ENCODE assay signal across 21 cellular contexts in genomic region chr9:90074319-90074962, GRCh38.
A peak's percentile ranks its signal among the peaks of the same experiment; 100 is the strongest.
DNase-seq lines count a peak whose midpoint lies in the region; ATAC-seq and TF ChIP-seq lines count a peak whose summit lies in the region.
"Had no signal": no experiment of that assay in that cellular context is flagged by ENCODE, and none has a peak within 500 bp of the region (broad histone marks: within the 10 kb centered on the region; RNA-seq: fewer than 3 reads in every experiment).

No MANE protein-coding gene starts in this region.

- H3K9me3 ChIP-seq in neural cell (ENCODE audit: low read length), result no peaks in the 10 kb centered on the region
- H3K9me3 ChIP-seq: BLaER1 had no signal

- H3K4me3 ChIP-seq in neural cell (ENCODE audit: low read length), result peak overlapping the region; percentile 46
- H3K4me3 ChIP-seq: BLaER1 had no signal

- DNase-seq in NCI-H2227 treated with DMSO at 0.1 percent for 48 hours (lab: John Stamatoyannopoulos, UW), result peak; percentile 3
- no peak for DNase-seq in NCI-H2227 (lab: John Stamatoyannopoulos, UW; ENCODE audit: unreplicated experiment)
- DNase-seq in CD1c-positive myeloid dendritic cell (ENCODE audit: extremely low spot score), result peak; percentile 29
- no peak for DNase-seq in dermis blood vessel endothelial cell
- DNase-seq in NCI-H345 treated with DMSO at 0.1 percent for 48 hours (lab: John Stamatoyannopoulos, UW; ENCODE audit: unreplicated experiment), result no peak
- DNase-seq: 8988T; CD8-positive, alpha-beta memory T cell; COR-L47; DMS 273 treated with DMSO at 0.1 percent for 48 hours; DMS53; DND-41; GOT3; H7; HFFc6; IMR-90 had no signal

- H3K36me3 ChIP-seq in neural cell (ENCODE audit: insufficient read depth, low read length), result no peaks in the 10 kb centered on the region
- H3K36me3 ChIP-seq: BLaER1 had no signal

- peak overlapping the region; percentile 91 for H3K27ac ChIP-seq in neural cell (ENCODE audit: low read length)
- H3K27ac ChIP-seq: BLaER1 had no signal

- no peaks in the 10 kb centered on the region for H3K9me3 Mint-ChIP-seq in activated T-helper 17 cell treated with anti-CD3 and anti-CD28 coated beads, Interleukin-2, amount 50 U/mL, for 72 hours

- TF ChIP-seq EP300 in neural cell (conservative IDR thresholded peaks at IDR 0.05; ENCODE audit: poor library complexity, severe bottlenecking), result peak; percentile 59

- peaks cover 49% of the 10 kb centered on the region for H3K27me3 Mint-ChIP-seq in activated T-helper 17 cell treated with anti-CD3 and anti-CD28 coated beads, Interleukin-2, amount 50 U/mL, for 72 hours

- no peaks in the 10 kb centered on the region for H3K27me3 ChIP-seq in neural cell (ENCODE audit: insufficient read depth, low read depth, low read length)
- H3K27me3 ChIP-seq: BLaER1 had no signal

- peak overlapping the region; percentile 41 for H3K4me2 ChIP-seq in neural cell (ENCODE audit: low read length)
- H3K4me2 ChIP-seq: BLaER1 had no signal

- peak overlapping the region; percentile 48 for H3K9ac ChIP-seq in neural cell (ENCODE audit: low read length)
- H3K9ac ChIP-seq: BLaER1 had no signal

- H3K4me1 Mint-ChIP-seq in activated T-helper 17 cell treated with anti-CD3 and anti-CD28 coated beads, Interleukin-2, amount 50 U/mL, for 72 hours, result no peaks in the 10 kb centered on the region
- H3K4me1 Mint-ChIP-seq: CD8-positive, alpha-beta memory T cell had no signal

- H2AFZ ChIP-seq in neural cell (ENCODE audit: low read depth, low read length), result no peak overlapping the region

- H3K27ac Mint-ChIP-seq in activated T-helper 17 cell treated with anti-CD3 and anti-CD28 coated beads, Interleukin-2, amount 50 U/mL, for 72 hours, result no peak overlapping the region
- H3K27ac Mint-ChIP-seq: CD14-positive monocyte; CD8-positive, alpha-beta memory T cell; HFFc6 had no signal

- TF ChIP-seq RAD21 in neural cell (conservative IDR thresholded peaks at IDR 0.05), result no peak

- peak; percentile 62 for ATAC-seq in activated T-helper 17 cell treated with anti-CD3 and anti-CD28 coated beads, Interleukin-2, amount 50 U/mL, for 72 hours (replicated peaks)
- no peak for ATAC-seq in GM21723 (IDR thresholded peaks at IDR 0.05; ENCODE audit: unreplicated experiment)
- ATAC-seq: HCT116 had no signal

- H3K9me2 ChIP-seq in neural cell (ENCODE audit: insufficient read depth, low read length), result no peaks in the 10 kb centered on the region

- no peaks in the 10 kb centered on the region for H4K20me1 ChIP-seq in neural cell (ENCODE audit: insufficient read depth)
- H4K20me1 ChIP-seq: BLaER1 had no signal

- H3F3A ChIP-seq in neural cell (ENCODE audit: insufficient read depth, low read length, poor library complexity, severe bottlenecking), result no peaks in the 10 kb centered on the region

- H3K4me3 Mint-ChIP-seq in activated T-helper 17 cell treated with anti-CD3 and anti-CD28 coated beads, Interleukin-2, amount 50 U/mL, for 72 hours, result no peak overlapping the region
- H3K4me3 Mint-ChIP-seq: CD14-positive monocyte; CD8-positive, alpha-beta memory T cell; HFFc6 had no signal

- no peaks in the 10 kb centered on the region for H3K36me3 Mint-ChIP-seq in activated T-helper 17 cell treated with anti-CD3 and anti-CD28 coated beads, Interleukin-2, amount 50 U/mL, for 72 hours (ENCODE audit: low read depth)
- H3K36me3 Mint-ChIP-seq: CD14-positive monocyte; CD8-positive, alpha-beta memory T cell had no signal

- peak; percentile 15 for TF ChIP-seq CTCF in neural cell (IDR thresholded peaks at IDR 0.05; ENCODE audit: poor library complexity, severe bottlenecking)

- no peaks in the 10 kb centered on the region for H3K79me2 ChIP-seq in neural cell (replicated peaks; ENCODE audit: insufficient read depth, low read length)

TF ChIP-seq in neural cell, 6 proteins besides CTCF, POLR2A, EP300 and RAD21:
- TF ChIP-seq SMC3 (conservative IDR thresholded peaks at IDR 0.05; ENCODE audit: poor library complexity), result peak; percentile 21
- TF ChIP-seq POLR2AphosphoS5 (IDR thresholded peaks at IDR 0.05), result peak; percentile 78
- TF ChIP-seq REST (IDR thresholded peaks at IDR 0.05; ENCODE audit: borderline replicate concordance), result peak; percentile 100
- no peak for TF ChIP-seq TAF1 (IDR thresholded peaks at IDR 0.05; ENCODE audit: low read depth)
- TF ChIP-seq MXI1 (conservative IDR thresholded peaks at IDR 0.05; ENCODE audit: poor library complexity, severe bottlenecking), result no peak
- TF ChIP-seq EZH2 (IDR thresholded peaks at IDR 0.05; ENCODE audit: borderline replicate concordance, insufficient read depth, low read length, poor library complexity, severe bottlenecking), result no peak
TF ChIP-seq in neural cell: peak in this region for 3.

Comparison
In these comparisons a context has a peak if more than half of its experiments do, and no peak if none do; other contexts are left out.
1. DNase-seq: peak in NCI-H2227 treated with DMSO at 0.1 percent for 48 hours (single experiment) and CD1c-positive myeloid dendritic cell (single experiment); none in NCI-H2227 (single experiment), dermis blood vessel endothelial cell (single experiment) and NCI-H345 treated with DMSO at 0.1 percent for 48 hours (single experiment).